2 cellular contexts compared by ENCODE assay signal in genomic region chr13:32024750-32025149, GRCh38.
TF ChIP-seq lines count a peak whose summit lies in the region.

No MANE protein-coding gene starts in this region.

TF ChIP-seq in GM23338, 12 proteins besides CTCF, POLR2A, EP300 and RAD21:
- TF ChIP-seq EZH2 (IDR thresholded peaks at IDR 0.05; ENCODE audit: low read depth, unreplicated experiment) (no peak), ZNF331 (CRISPR knock-in tag; IDR thresholded peaks at IDR 0.05; ENCODE audit: low read depth) (no peak), REST (IDR thresholded peaks at IDR 0.05; ENCODE audit: unreplicated experiment) (no peak), STAT1 (IDR thresholded peaks at IDR 0.05; ENCODE audit: unreplicated experiment) (no peak), CREB1 (CRISPR knock-in tag; IDR thresholded peaks at IDR 0.05; ENCODE audit: low read depth) (no peak), ZNF114 (CRISPR knock-in tag; IDR thresholded peaks at IDR 0.05) (no peak), NANOG (IDR thresholded peaks at IDR 0.05; ENCODE audit: borderline replicate concordance) (no peak), JUNB (IDR thresholded peaks at IDR 0.05; ENCODE audit: unreplicated experiment) (no peak), EZH2phosphoT487 (IDR thresholded peaks at IDR 0.05; ENCODE audit: unreplicated experiment) (no peak), POLR2AphosphoS5 (IDR thresholded peaks at IDR 0.05; ENCODE audit: low read depth) (no peak)
- TF ChIP-seq, protein P1, sequence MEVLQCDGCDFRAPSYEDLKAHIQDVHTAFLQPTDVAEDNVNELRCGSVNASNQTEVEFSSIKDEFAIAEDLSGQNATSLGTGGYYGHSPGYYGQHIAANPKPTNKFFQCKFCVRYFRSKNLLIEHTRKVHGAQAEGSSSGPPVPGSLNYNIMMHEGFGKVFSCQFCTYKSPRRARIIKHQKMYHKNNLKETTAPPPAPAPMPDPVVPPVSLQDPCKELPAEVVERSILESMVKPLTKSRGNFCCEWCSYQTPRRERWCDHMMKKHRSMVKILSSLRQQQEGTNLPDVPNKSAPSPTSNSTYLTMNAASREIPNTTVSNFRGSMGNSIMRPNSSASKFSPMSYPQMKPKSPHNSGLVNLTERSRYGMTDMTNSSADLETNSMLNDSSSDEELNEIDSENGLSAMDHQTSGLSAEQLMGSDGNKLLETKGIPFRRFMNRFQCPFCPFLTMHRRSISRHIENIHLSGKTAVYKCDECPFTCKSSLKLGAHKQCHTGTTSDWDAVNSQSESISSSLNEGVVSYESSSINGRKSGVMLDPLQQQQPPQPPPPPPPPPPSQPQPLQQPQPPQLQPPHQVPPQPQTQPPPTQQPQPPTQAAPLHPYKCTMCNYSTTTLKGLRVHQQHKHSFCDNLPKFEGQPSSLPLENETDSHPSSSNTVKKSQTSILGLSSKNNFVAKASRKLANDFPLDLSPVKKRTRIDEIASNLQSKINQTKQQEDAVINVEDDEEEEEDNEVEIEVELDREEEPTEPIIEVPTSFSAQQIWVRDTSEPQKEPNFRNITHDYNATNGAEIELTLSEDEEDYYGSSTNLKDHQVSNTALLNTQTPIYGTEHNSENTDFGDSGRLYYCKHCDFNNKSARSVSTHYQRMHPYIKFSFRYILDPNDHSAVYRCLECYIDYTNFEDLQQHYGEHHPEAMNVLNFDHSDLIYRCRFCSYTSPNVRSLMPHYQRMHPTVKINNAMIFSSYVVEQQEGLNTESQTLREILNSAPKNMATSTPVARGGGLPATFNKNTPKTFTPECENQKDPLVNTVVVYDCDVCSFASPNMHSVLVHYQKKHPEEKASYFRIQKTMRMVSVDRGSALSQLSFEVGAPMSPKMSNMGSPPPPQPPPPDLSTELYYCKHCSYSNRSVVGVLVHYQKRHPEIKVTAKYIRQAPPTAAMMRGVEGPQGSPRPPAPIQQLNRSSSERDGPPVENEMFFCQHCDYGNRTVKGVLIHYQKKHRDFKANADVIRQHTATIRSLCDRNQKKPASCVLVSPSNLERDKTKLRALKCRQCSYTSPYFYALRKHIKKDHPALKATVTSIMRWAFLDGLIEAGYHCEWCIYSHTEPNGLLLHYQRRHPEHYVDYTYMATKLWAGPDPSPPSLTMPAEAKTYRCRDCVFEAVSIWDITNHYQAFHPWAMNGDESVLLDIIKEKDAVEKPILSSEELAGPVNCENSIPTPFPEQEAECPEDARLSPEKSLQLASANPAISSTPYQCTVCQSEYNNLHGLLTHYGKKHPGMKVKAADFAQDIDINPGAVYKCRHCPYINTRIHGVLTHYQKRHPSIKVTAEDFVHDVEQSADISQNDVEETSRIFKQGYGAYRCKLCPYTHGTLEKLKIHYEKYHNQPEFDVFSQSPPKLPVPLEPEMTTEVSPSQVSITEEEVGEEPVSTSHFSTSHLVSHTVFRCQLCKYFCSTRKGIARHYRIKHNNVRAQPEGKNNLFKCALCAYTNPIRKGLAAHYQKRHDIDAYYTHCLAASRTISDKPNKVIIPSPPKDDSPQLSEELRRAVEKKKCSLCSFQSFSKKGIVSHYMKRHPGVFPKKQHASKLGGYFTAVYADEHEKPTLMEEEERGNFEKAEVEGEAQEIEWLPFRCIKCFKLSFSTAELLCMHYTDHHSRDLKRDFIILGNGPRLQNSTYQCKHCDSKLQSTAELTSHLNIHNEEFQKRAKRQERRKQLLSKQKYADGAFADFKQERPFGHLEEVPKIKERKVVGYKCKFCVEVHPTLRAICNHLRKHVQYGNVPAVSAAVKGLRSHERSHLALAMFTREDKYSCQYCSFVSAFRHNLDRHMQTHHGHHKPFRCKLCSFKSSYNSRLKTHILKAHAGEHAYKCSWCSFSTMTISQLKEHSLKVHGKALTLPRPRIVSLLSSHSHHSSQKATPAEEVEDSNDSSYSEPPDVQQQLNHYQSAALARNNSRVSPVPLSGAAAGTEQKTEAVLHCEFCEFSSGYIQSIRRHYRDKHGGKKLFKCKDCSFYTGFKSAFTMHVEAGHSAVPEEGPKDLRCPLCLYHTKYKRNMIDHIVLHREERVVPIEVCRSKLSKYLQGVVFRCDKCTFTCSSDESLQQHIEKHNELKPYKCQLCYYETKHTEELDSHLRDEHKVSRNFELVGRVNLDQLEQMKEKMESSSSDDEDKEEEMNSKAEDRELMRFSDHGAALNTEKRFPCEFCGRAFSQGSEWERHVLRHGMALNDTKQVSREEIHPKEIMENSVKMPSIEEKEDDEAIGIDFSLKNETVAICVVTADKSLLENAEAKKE (CRISPR knock-in tag; IDR thresholded peaks at IDR 0.05), result no peak
- TF ChIP-seq, protein P2, sequence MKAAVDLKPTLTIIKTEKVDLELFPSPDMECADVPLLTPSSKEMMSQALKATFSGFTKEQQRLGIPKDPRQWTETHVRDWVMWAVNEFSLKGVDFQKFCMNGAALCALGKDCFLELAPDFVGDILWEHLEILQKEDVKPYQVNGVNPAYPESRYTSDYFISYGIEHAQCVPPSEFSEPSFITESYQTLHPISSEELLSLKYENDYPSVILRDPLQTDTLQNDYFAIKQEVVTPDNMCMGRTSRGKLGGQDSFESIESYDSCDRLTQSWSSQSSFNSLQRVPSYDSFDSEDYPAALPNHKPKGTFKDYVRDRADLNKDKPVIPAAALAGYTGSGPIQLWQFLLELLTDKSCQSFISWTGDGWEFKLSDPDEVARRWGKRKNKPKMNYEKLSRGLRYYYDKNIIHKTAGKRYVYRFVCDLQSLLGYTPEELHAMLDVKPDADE (IDR thresholded peaks at IDR 0.05), result no peak

TF ChIP-seq in neural cell, 6 proteins besides CTCF, POLR2A, EP300 and RAD21:
- TF ChIP-seq EZH2 (IDR thresholded peaks at IDR 0.05; ENCODE audit: borderline replicate concordance, insufficient read depth, low read length, poor library complexity, severe bottlenecking) (no peak), REST (IDR thresholded peaks at IDR 0.05; ENCODE audit: borderline replicate concordance) (no peak), SMC3 (conservative IDR thresholded peaks at IDR 0.05; ENCODE audit: poor library complexity) (no peak), TAF1 (IDR thresholded peaks at IDR 0.05; ENCODE audit: low read depth) (no peak), POLR2AphosphoS5 (IDR thresholded peaks at IDR 0.05) (no peak), MXI1 (conservative IDR thresholded peaks at IDR 0.05; ENCODE audit: poor library complexity, severe bottlenecking) (no peak)
TF ChIP-seq in neural cell: peak in this region for 0.
